In genomic region chr5:33227247-33227646, GRCh38 we compare ENCODE assay signal across 19 cellular contexts.
"Had no signal": no experiment of that assay in that cellular context is flagged by ENCODE, and none has a peak within 500 bp of the region (broad histone marks: within the 10 kb centered on the region; RNA-seq: fewer than 3 reads in every experiment).

No MANE protein-coding gene starts in this region.

- H3K9me3 ChIP-seq: esophagus squamous epithelium, mucosa of descending colon, right atrium auricular region, upper lobe of right lung had no signal

- H3K27ac ChIP-seq: dorsolateral prefrontal cortex, esophagus squamous epithelium, left ventricle myocardium inferior, right atrium auricular region, upper lobe of right lung had no signal

- H3K36me3 ChIP-seq: esophagus squamous epithelium, left ventricle myocardium inferior, right atrium auricular region, upper lobe of right lung had no signal

- H3K4me1 ChIP-seq: esophagus squamous epithelium, right atrium auricular region, upper lobe of right lung had no signal

- H3K4me3 ChIP-seq: dorsolateral prefrontal cortex, esophagus squamous epithelium, left ventricle myocardium inferior, mucosa of descending colon, right atrium auricular region, upper lobe of right lung had no signal

- DNase-seq: activated CD4-positive, alpha-beta T cell treated with anti-CD3 and anti-CD28 coated beads, Interleukin-2, amount 50 U/mL, for 1 hour; activated CD8-positive, alpha-beta memory T cell treated with anti-CD3 and anti-CD28 coated beads for 24 hours; activated gamma-delta T cell treated with Interleukin-2 at 50 U/mL for 16 hours; activated naive CD8-positive, alpha-beta T cell treated with anti-CD3 and anti-CD28 coated beads, Interleukin-2, amount 10 ng/mL, durations not matched to agents 7 days and 5 days; dorsolateral prefrontal cortex; esophagus squamous epithelium; foreskin melanocyte; left ventricle myocardium inferior; mucosa of descending colon; natural killer cell; occipital lobe; small intestine; stimulated activated CD4-positive, alpha-beta T cell treated with anti-CD3 and anti-CD28 coated beads, Interleukin-4, amount 100 ng/mL, for 4 hours; stimulated activated CD8-positive, alpha-beta memory T cell treated with anti-CD3 and anti-CD28 coated beads, Interleukin-4, amount 100 ng/mL, for 48 hours; stimulated activated naive CD4-positive, alpha-beta T cell treated with Interleukin-2 at 50 U/mL for 16 hours; substantia nigra; upper lobe of right lung had no signal

- H3K27me3 ChIP-seq: dorsolateral prefrontal cortex, esophagus squamous epithelium, right atrium auricular region, upper lobe of right lung had no signal

- ATAC-seq: activated CD4-positive, CD25-positive, alpha-beta regulatory T cell treated with anti-CD3 and anti-CD28 coated beads, Interleukin-2, amount 50 U/mL, for 24 hours; mucosa of descending colon; natural killer cell; upper lobe of right lung had no signal
